In genomic region chr12:13864081-13864673, GRCh38 we compare ENCODE assay signal across 8 cellular contexts.
DNase-seq lines count a peak whose midpoint lies in the region; ATAC-seq, FAIRE-seq and TF ChIP-seq lines count a peak whose summit lies in the region.

No MANE protein-coding gene starts in this region.

- peak; percentile 4 for DNase-seq in NK-92 treated with Interleukin-12 subunit alpha and Interleukin-12 subunit beta, amount 100 ng/mL, for 24 hours (lab: John Stamatoyannopoulos, UW)
- DNase-seq in NK-92 (lab: John Stamatoyannopoulos, UW; ENCODE audit: unreplicated experiment) (no peak), NCI-H1417 (lab: John Stamatoyannopoulos, UW) (peak; percentile 74 to 94 (median 77)), T-helper 1 cell (peak in 3 of 5 donors; percentile 17 to 48 (median 25)), MCF 10A (ENCODE audit: unreplicated experiment) (peak; percentile 73)
- DNase-seq in stimulated activated CD4-positive, alpha-beta T cell treated with anti-CD3 and anti-CD28 coated beads, Interleukin-1b, Interleukin-23, amount 100 ng/mL, for 4 hours (ENCODE audit: low read depth in 2 of 2), result peak; percentile 26 to 44

- peak; percentile 91 for ATAC-seq in HG02798 (IDR thresholded peaks at IDR 0.05; ENCODE audit: poor library complexity, unreplicated experiment)

- POLR2A ChIA-PET in MCF 10A (lab: Yijun Ruan, JAX), result no interaction called here

- CTCF ChIA-PET in MCF 10A (lab: Yijun Ruan, JAX), result interaction anchor here (0.5 to 5.1 kb wide), 26 partner anchors 8 to 714 kb away, joined by 3 to 47 read pairs (median 4); no protein-coding TSS in a partner anchor

- H3K4me3 Mint-ChIP-seq in MCF 10A (ENCODE audit: unreplicated experiment), result no peak overlapping the region

- no peaks in the 10 kb centered on the region for H3K4me1 Mint-ChIP-seq in MCF 10A (ENCODE audit: insufficient read depth, unreplicated experiment)

- no peaks in the 10 kb centered on the region for H3K36me3 Mint-ChIP-seq in MCF 10A (ENCODE audit: insufficient read depth, unreplicated experiment)

- TF ChIP-seq CTCF in MCF 10A (IDR thresholded peaks at IDR 0.05; ENCODE audit: unreplicated experiment), result peak; percentile 87

- peaks cover 72% of the 10 kb centered on the region for H3K27me3 Mint-ChIP-seq in MCF 10A (ENCODE audit: insufficient read depth, unreplicated experiment)

- no peak overlapping the region for H3K27ac Mint-ChIP-seq in MCF 10A (ENCODE audit: low read depth, unreplicated experiment)

- peak; percentile 96 for FAIRE-seq in islet of Langerhans (lab: Jason Lieb, UNC)

- no TSS peak for BruUV-seq in MCF 10A (replicated peaks; lab: Mats Ljungman, UMichigan)

- no peaks in the 10 kb centered on the region for H3K9me3 Mint-ChIP-seq in MCF 10A (ENCODE audit: unreplicated experiment)

- intact Hi-C loops in MCF 10A (cut with micrococcal nuclease), result loop anchor here (1.0 to 10.0 kb wide), 4 partner anchors 43 to 589 kb away; no protein-coding TSS in a partner anchor
